In genomic region chr12:51372021-51372420, GRCh38 we compare ENCODE assay signal across 12 cellular contexts. TPM values are rescaled to one million over a fixed set of nuclear protein-coding genes. Genes with fewer than 3 reads are reported as not detected.
DNase-seq lines count a peak whose midpoint lies in the region; ATAC-seq and TF ChIP-seq lines count a peak whose summit lies in the region.
"Had no signal": no experiment of that assay in that cellular context is flagged by ENCODE, and none has a peak within 500 bp of the region (broad histone marks: within the 10 kb centered on the region; RNA-seq: fewer than 3 reads in every experiment).

No MANE protein-coding gene starts in this region.

- peaks cover 2% of the 10 kb centered on the region for H3K27me3 Mint-ChIP-seq in activated naive CD8-positive, alpha-beta T cell treated with anti-CD3 and anti-CD28 coated beads, Interleukin-2, amount 50 U/mL, for 24 hours

- no peak for TF ChIP-seq EP300 in sigmoid colon (IDR thresholded peaks at IDR 0.05)

- no peak overlapping the region for H3K27ac Mint-ChIP-seq in activated naive CD8-positive, alpha-beta T cell treated with anti-CD3 and anti-CD28 coated beads, Interleukin-2, amount 50 U/mL, for 24 hours

- peaks cover 68% of the 10 kb centered on the region for H3K4me1 Mint-ChIP-seq in activated naive CD8-positive, alpha-beta T cell treated with anti-CD3 and anti-CD28 coated beads, Interleukin-2, amount 50 U/mL, for 24 hours

- H3K4me1 ChIP-seq in DND-41 (ENCODE audit: insufficient read depth, low read length) (peaks cover 56% of the 10 kb centered on the region), SJSA1 (replicated peaks) (peaks cover 35% of the 10 kb centered on the region), hepatocyte (ENCODE audit: insufficient read depth) (peaks cover 10% of the 10 kb centered on the region), sigmoid colon (peaks cover 0 to 13% (median 9%) of the 10 kb centered on the region in 4 donors)

- WGBS in hepatocyte (ENCODE audit: low lambda C conversion rate, missing lambda C conversion rate) = 79% methylated on average over 2 of the region's 2 CpGs
- 85 to 89% methylated on average over 2 of the region's 2 CpGs for WGBS in sigmoid colon, 2 donors

- no peaks in the 10 kb centered on the region; the same call in 1 of the 2 replicates for H4K20me1 ChIP-seq in DND-41 (ENCODE audit: insufficient read depth, low read length)
- H4K20me1 ChIP-seq in hepatocyte (ENCODE audit: insufficient read depth, poor library complexity, severe bottlenecking) = no peaks in the 10 kb centered on the region

- H3K36me3 ChIP-seq in DND-41 (ENCODE audit: insufficient read depth, low read length) = peaks cover 60% of the 10 kb centered on the region
- peaks cover 58% of the 10 kb centered on the region for H3K36me3 ChIP-seq in SJSA1
- no peaks in the 10 kb centered on the region for H3K36me3 ChIP-seq in hepatocyte (replicated peaks; ENCODE audit: insufficient read depth, low read depth)
- H3K36me3 ChIP-seq in sigmoid colon = no peaks in the 10 kb centered on the region
- H3K36me3 ChIP-seq: BLaER1, SJCRH30 had no signal

- H3K36me3 Mint-ChIP-seq in activated naive CD8-positive, alpha-beta T cell treated with anti-CD3 and anti-CD28 coated beads, Interleukin-2, amount 50 U/mL, for 24 hours (ENCODE audit: low read depth) = peaks cover 65% of the 10 kb centered on the region

- no peaks in the 10 kb centered on the region for H3K9me3 ChIP-seq in DND-41 (ENCODE audit: insufficient read depth, low read length, severe bottlenecking)
- H3K9me3 ChIP-seq in SJSA1 (replicated peaks) = no peaks in the 10 kb centered on the region
- H3K9me3 ChIP-seq in hepatocyte (ENCODE audit: low read depth) = no peaks in the 10 kb centered on the region
- no peaks in the 10 kb centered on the region for H3K9me3 ChIP-seq in sigmoid colon
- H3K9me3 ChIP-seq: BLaER1, SJCRH30 had no signal

- H3K4me3 Mint-ChIP-seq in activated naive CD8-positive, alpha-beta T cell treated with anti-CD3 and anti-CD28 coated beads, Interleukin-2, amount 50 U/mL, for 24 hours = no peak overlapping the region

- peaks cover 5% of the 10 kb centered on the region for H3K9me3 Mint-ChIP-seq in activated naive CD8-positive, alpha-beta T cell treated with anti-CD3 and anti-CD28 coated beads, Interleukin-2, amount 50 U/mL, for 24 hours
- H3K9me3 Mint-ChIP-seq: stimulated activated effector memory CD8-positive, alpha-beta T cell treated with anti-CD3 and anti-CD28 coated beads, Interleukin-12 subunit alpha, Interleukin-12 subunit beta, amount 100 ng/mL, for 72 hours had no signal

- H3K79me2 ChIP-seq in DND-41 (ENCODE audit: insufficient read depth, low read length) (no peaks in the 10 kb centered on the region), hepatocyte (no peaks in the 10 kb centered on the region)

- DNase-seq in DND-41 = no peak
- no peak for DNase-seq in SJSA1 (ENCODE audit: low read depth in 1 of 2, low spot score in 2 of 2)
- DNase-seq in hepatocyte (ENCODE audit: low spot score) = no peak
- no peak for DNase-seq in sigmoid colon
- no peak for DNase-seq in kidney tubule cell (ENCODE audit: low spot score)
- DNase-seq in activated naive CD8-positive, alpha-beta T cell treated with anti-CD3 and anti-CD28 coated beads, Interleukin-2, amount 50 U/mL, for 24 hours = no peak
- no peak for DNase-seq in H4 (ENCODE audit: low spot score)
- DNase-seq in T-helper 1 cell = no peak

- H2AFZ ChIP-seq in DND-41 (ENCODE audit: low read depth, low read length) (no peak overlapping the region), hepatocyte (no peak overlapping the region)

- ATAC-seq in DND-41 (ENCODE audit: insufficient read depth, low read depth) = no peak
- ATAC-seq in activated naive CD8-positive, alpha-beta T cell treated with anti-CD3 and anti-CD28 coated beads, Interleukin-2, amount 50 U/mL, for 24 hours = no peak
- ATAC-seq: stimulated activated effector memory CD8-positive, alpha-beta T cell treated with anti-CD3 and anti-CD28 coated beads, Interleukin-12 subunit alpha, Interleukin-12 subunit beta, amount 100 ng/mL, for 72 hours had no signal

- H3K9me2 ChIP-seq in hepatocyte (replicated peaks; ENCODE audit: insufficient read depth) = no peaks in the 10 kb centered on the region

- H3K4me2 ChIP-seq in DND-41 (ENCODE audit: insufficient read depth, low read length) (no peak overlapping the region), hepatocyte (peak overlapping the region; percentile 55)
- H3K4me2 ChIP-seq: BLaER1 had no signal

- no peaks in the 10 kb centered on the region for H3K27me3 ChIP-seq in DND-41 (ENCODE audit: insufficient read depth, low read length, poor library complexity)
- no peaks in the 10 kb centered on the region for H3K27me3 ChIP-seq in SJSA1 (replicated peaks)
- no peaks in the 10 kb centered on the region for H3K27me3 ChIP-seq in hepatocyte
- no peaks in the 10 kb centered on the region for H3K27me3 ChIP-seq in sigmoid colon
- H3K27me3 ChIP-seq: SJCRH30 had no signal

- H3K27ac ChIP-seq in DND-41 (ENCODE audit: low read length) = peak overlapping the region; percentile 52
- peak overlapping the region; percentile 63 for H3K27ac ChIP-seq in SJSA1
- H3K27ac ChIP-seq in hepatocyte = peak overlapping the region; percentile 82
- H3K27ac ChIP-seq in sigmoid colon = peak overlapping the region in 3 of 4 donors; percentile 45 to 72 (median 65)
- H3K27ac ChIP-seq: BLaER1 had no signal

- TF ChIP-seq POLR2A in sigmoid colon (IDR thresholded peaks at IDR 0.05) = no peak

- H3K4me3 ChIP-seq in DND-41 (ENCODE audit: low read depth in 1 of 2, low read length in 2 of 2) (no peak overlapping the region), SJSA1 (no peak overlapping the region), hepatocyte (no peak overlapping the region), sigmoid colon (no peak overlapping the region)
- H3K4me3 ChIP-seq: BLaER1, SJCRH30 had no signal

- no peak overlapping the region for H3K9ac ChIP-seq in DND-41 (ENCODE audit: low read depth, low read length)
- H3K9ac ChIP-seq: BLaER1 had no signal

- TF ChIP-seq CTCF in DND-41 (IDR thresholded peaks at IDR 0.05; ENCODE audit: borderline replicate concordance, extremely low read depth, low read length, poor library complexity, severe bottlenecking) (no peak), hepatocyte (IDR thresholded peaks at IDR 0.05; ENCODE audit: poor library complexity) (no peak), sigmoid colon (IDR thresholded peaks at IDR 0.05) (no peak)

- intact Hi-C loops in sigmoid colon (cut with DNase I) = no loop called here

RNA-seq across cellular contexts. Expression of gene GALNT6, which starts 19.2 kb away (rescaled TPM):
- total RNA-seq in SJSA1 (2014; rRNA removed; shearing (Covaris generic)) = 30.8 and 38.2 TPM in 2 replicates
- total RNA-seq in hepatocyte = 28.4 and 41.3 TPM in 2 replicates
- 30.7 and 33.3 TPM in 2 replicates for polyA plus RNA-seq in hepatocyte
- 1 to 10 TPM; 1.6 to 7.6 (median 4.6) TPM for total RNA-seq in sigmoid colon
- polyA plus RNA-seq in sigmoid colon = 10 to 100 TPM in 1 of 3 donors, 1 to 10 TPM in 2; 3.7 to 10.6 (median 7.2) TPM
- total RNA-seq in H4 (2014; rRNA removed; shearing (Covaris generic)) = 0.06 TPM in 1 of 2 replicates, not detected in the other

RNA-seq across cellular contexts. Expression of gene CELA1, which starts 25.5 kb away (rescaled TPM):
- total RNA-seq in SJSA1 (2014; rRNA removed; shearing (Covaris generic)) = 0.56 and 1.2 TPM in 2 replicates
- total RNA-seq in hepatocyte (not detected in 2 replicates), sigmoid colon (not detected)
- polyA plus RNA-seq in hepatocyte (not detected in 2 replicates), sigmoid colon (not detected)
- not detected in 2 replicates for total RNA-seq in H4 (2014; rRNA removed; shearing (Covaris generic))
- total RNA-seq: SJCRH30 had no signal
- polyA plus RNA-seq: adipose tissue had no signal

RNA-seq across cellular contexts. Expression of gene BIN2, which starts 48.0 kb away (rescaled TPM):
- total RNA-seq in SJSA1 (2014; rRNA removed; shearing (Covaris generic)) = 0.08 TPM in 1 of 2 replicates, not detected in the other
- total RNA-seq in hepatocyte (0.07 TPM in 1 of 2 replicates, not detected in the other), sigmoid colon (1 to 10 TPM; 2.3 to 4.2 (median 2.9) TPM)
- polyA plus RNA-seq in hepatocyte (0.18 TPM in 1 of 2 replicates, not detected in the other), sigmoid colon (10 to 100 TPM in 2 of 3 donors, 1 to 10 TPM in 1; 7.4 to 21.2 (median 10.8) TPM)
- total RNA-seq in H4 (2014; rRNA removed; shearing (Covaris generic)) = not detected in 2 replicates
- total RNA-seq: SJCRH30 had no signal

RNA-seq across cellular contexts. Expression of gene SLC4A8, which starts 52.6 kb away (rescaled TPM):
- total RNA-seq in SJSA1 (2014; rRNA removed; shearing (Covaris generic)) = 6.2 and 29.0 TPM in 2 replicates
- total RNA-seq in hepatocyte (9.4 and 18.0 TPM in 2 replicates), sigmoid colon (1 to 10 TPM in 2 of 4 donors, under 1 TPM in 2; 0.16 to 3.0 (median 1.3) TPM)
- polyA plus RNA-seq in hepatocyte (14.9 and 20.3 TPM in 2 replicates), sigmoid colon (1 to 10 TPM in 1 of 3 donors, under 1 TPM in 2; under 0.01 to 1.1 (median under 0.01) TPM)
- total RNA-seq in H4 (2014; rRNA removed; shearing (Covaris generic)) = 2.1 and 2.6 TPM in 2 replicates
